Comparison of ENCODE assay signal across 20 cellular contexts in the genomic region with DNA sequence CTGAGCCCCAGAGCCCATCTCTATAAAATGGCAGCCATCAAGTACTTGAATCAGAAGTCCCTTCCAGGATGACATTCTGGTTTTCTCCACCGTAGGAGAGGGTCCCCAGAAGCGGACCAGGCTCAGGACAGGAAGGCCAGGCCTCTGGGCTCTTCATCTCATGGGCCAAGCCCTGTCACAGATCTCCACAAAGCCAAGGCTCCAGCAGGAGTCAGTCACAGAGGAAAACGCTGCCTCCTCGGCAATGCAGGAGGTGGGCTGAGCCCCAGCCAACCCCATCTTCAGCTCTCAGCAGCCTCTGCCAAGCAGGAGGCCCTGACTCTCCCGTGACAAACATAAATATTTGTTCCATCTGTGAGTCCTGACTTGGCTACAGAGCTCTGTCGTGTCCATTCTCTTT. TPM values are rescaled to one million over a fixed set of nuclear protein-coding genes. Genes with fewer than 3 reads are reported as not detected.
DNase-seq lines count a peak whose midpoint lies in the region; ATAC-seq and TF ChIP-seq lines count a peak whose summit lies in the region.
"Had no signal": no experiment of that assay in that cellular context is flagged by ENCODE, and none has a peak within 500 bp of the region (broad histone marks: within the 10 kb centered on the region; RNA-seq: fewer than 3 reads in every experiment).

No MANE protein-coding gene starts in this region.

- TF ChIP-seq CTCF in lung (IDR thresholded peaks at IDR 0.05; ENCODE audit: control extremely low read depth, extremely low read depth) (no peak), spleen (IDR thresholded peaks at IDR 0.05 in 8 of 11, conservative IDR thresholded peaks at IDR 0.05 in 3 of 11) (no peak)

- no peaks in the 10 kb centered on the region for H3K36me3 ChIP-seq in lung (ENCODE audit: control insufficient read depth in 2 of 2, insufficient read depth in 2 of 2, low read length in 2 of 2)
- H3K36me3 ChIP-seq in spleen: no peaks in the 10 kb centered on the region
- H3K36me3 ChIP-seq: BLaER1 had no signal

- intact Hi-C loops in spleen (cut with DNase I; ENCODE audit: low total_unique reads): no loop called here

- H3K4me1 ChIP-seq in lung (ENCODE audit: control insufficient read depth in 2 of 2, insufficient read depth in 2 of 2, low read length in 2 of 2) (no peaks in the 10 kb centered on the region), spleen (peaks cover 0 to 6% (median 0%) of the 10 kb centered on the region in 6 donors)
- H3K4me1 ChIP-seq: BLaER1 had no signal

- H3K27ac ChIP-seq in lung (ENCODE audit: low read depth in 1 of 2, low read length in 1 of 2): no peak overlapping the region
- no peak overlapping the region for H3K27ac ChIP-seq in spleen
- H3K27ac ChIP-seq: BLaER1 had no signal

- DNase-seq in AG20443 (ENCODE audit: low spot score): peak; percentile 4
- DNase-seq in EH (ENCODE audit: low read depth): peak; percentile 18
- peak; percentile 17 for DNase-seq in lung (ENCODE audit: low spot score)
- peak; percentile 63 for DNase-seq in spleen
- DNase-seq in NCI-H128 (lab: John Stamatoyannopoulos, UW; ENCODE audit: unreplicated experiment): no peak
- DNase-seq: ACHN, Calu3, DMS 273 treated with DMSO at 0.1 percent for 48 hours, DMS53, DND-41, HCEC 1CT, KBM-7 had no signal

- H3K9me3 ChIP-seq in lung (ENCODE audit: control insufficient read depth in 2 of 2, insufficient read depth in 1 of 2, low read length in 1 of 2) (peaks cover 0 to 2% of the 10 kb centered on the region in 2 donors), spleen (peaks cover 0 to 29% (median 19%) of the 10 kb centered on the region in 8 donors)

- H3K4me3 ChIP-seq in lung (no peak overlapping the region), spleen (no peak overlapping the region)
- H3K4me3 ChIP-seq: BLaER1, GM23338 had no signal

- TF ChIP-seq POLR2A in spleen (IDR thresholded peaks at IDR 0.05): no peak

- H3K27me3 ChIP-seq in lung (ENCODE audit: control insufficient read depth, insufficient read depth) (no peaks in the 10 kb centered on the region), spleen (replicated peaks in 1 of 7) (no peaks in the 10 kb centered on the region)
- H3K27me3 ChIP-seq: BLaER1 had no signal

- ATAC-seq in lung (ENCODE audit: insufficient read depth, low FRiP score) (no peak), HG03039 (IDR thresholded peaks at IDR 0.05; ENCODE audit: unreplicated experiment) (no peak), GM21526 (IDR thresholded peaks at IDR 0.05; ENCODE audit: low FRiP score, unreplicated experiment) (no peak)
- ATAC-seq: CD8-positive, alpha-beta T cell; GM23338; HepG2 had no signal

- 72 to 78% methylated on average over 6 of the region's 6 CpGs for WGBS in lung, 2 donors
- 78 to 93% (median 88%) methylated on average over 6 of the region's 6 CpGs for WGBS in spleen, 5 donors

RNA-seq across cellular contexts. Expression of a gene that starts 39.4 kb away (rescaled TPM):
- total RNA-seq in lung (1 to 10 TPM; 1.2 to 4.4 TPM), spleen (10 to 100 TPM in 2 of 7 donors, 1 to 10 TPM in 5; 3.7 to 12.5 (median 8.8) TPM)
- polyA plus RNA-seq in lung (1 to 10 TPM; 5.2 to 6.2 TPM), spleen (1 to 10 TPM; 3.9 to 5.0 (median 4.7) TPM)
- total RNA-seq: Calu3, HepG2 had no signal
- polyA plus RNA-seq: HepG2 had no signal

RNA-seq across cellular contexts. Expression of a gene that starts 42.2 kb away (rescaled TPM):
- total RNA-seq in lung: under 1 TPM; 0.21 to 0.88 TPM
- under 1 TPM; 0.25 to 0.31 TPM for polyA plus RNA-seq in lung
- 10 to 100 TPM in 3 of 7 donors, 1 to 10 TPM in 4; 3.1 to 14.2 (median 9.0) TPM for total RNA-seq in spleen
- polyA plus RNA-seq in spleen: 1 to 10 TPM; 1.8 to 4.2 (median 1.8) TPM
- total RNA-seq: Calu3, HepG2 had no signal
- polyA plus RNA-seq: CD14-positive monocyte, HepG2, IgD-negative memory B cell had no signal
